Comparison of ENCODE assay signal across 1 cellular context in the genomic region with DNA sequence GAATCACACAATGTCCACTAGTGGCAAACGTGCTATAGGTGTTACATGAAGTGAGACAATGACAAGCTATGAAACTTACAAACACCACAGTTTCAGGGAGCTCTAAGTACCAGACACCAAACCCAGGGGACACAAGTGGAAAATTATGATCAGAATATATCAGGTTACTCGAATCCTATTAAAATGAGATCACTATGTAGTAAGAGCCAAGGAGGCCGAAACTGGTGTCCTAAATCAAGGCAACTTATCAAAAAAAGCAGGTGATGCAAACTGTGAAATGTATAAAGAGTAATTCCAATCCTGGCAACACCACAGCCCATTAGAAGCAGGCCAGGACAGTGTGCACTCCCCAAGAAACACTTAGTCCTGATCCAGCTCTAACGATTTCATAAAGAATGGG.
TF ChIP-seq lines count a peak whose summit lies in the region.

No MANE protein-coding gene starts in this region.

TF ChIP-seq in SK-N-SH treated with all-trans-retinoic acid at 6 μM for 48 hours, 23 proteins besides CTCF, POLR2A, EP300 and RAD21 (continued from another document):
- TF ChIP-seq ZNF70 (CRISPR knock-in tag; IDR thresholded peaks at IDR 0.05) = no peak
- TF ChIP-seq TOX (CRISPR knock-in tag; IDR thresholded peaks at IDR 0.05; ENCODE audit: borderline replicate concordance) = no peak
- TF ChIP-seq TSHZ2 (CRISPR knock-in tag; IDR thresholded peaks at IDR 0.05) = no peak
- no peak for TF ChIP-seq ARNTL (CRISPR knock-in tag; IDR thresholded peaks at IDR 0.05; ENCODE audit: borderline replicate concordance, low read depth)
